ENCODE assay signal across 8 cellular contexts in the genomic region with DNA sequence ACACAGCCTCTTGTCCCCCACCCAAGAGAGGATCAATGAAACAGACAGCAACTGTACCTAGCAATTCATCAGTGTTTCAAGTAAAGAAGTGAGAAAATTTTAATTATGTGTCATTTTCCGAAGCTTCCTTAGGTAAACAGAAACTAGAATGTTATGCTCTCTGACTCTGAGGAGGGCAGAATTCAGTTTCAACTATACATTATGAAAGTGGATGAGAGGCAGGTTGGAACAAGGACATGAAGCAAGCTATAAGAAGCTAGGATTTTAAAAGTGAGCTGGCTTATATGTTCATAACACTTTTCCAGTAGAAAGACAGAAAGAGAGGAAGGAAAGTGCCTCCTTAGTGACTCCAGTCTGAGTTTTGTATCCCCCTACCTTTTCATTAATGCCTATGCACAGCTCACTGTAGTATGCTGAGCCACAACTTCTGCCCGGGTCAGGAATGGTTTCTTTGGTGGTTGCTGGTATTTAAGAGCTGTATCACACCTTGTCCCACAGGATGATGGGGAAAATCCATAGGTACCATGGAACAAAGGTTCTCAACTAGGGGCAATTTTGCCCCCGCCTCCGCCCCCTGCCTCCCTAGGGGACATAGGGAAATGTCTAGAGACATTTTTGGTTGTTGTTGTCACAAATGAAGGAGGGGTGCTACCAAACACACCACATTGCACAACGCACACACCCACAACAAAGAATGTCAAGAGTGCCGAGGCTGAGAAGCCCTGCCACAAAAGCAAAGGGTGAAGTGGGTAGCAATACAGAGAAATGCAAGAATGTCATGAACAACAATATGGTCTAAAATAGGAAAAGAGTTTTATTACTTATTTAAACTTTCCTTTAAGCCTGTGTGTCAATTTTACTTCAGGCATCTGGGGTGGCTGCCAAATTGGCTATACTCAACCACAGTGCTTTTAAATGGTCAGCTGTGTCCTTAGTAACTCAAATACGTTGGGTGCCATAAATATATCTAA.
DNase-seq lines count a peak whose midpoint lies in the region; ATAC-seq and TF ChIP-seq lines count a peak whose summit lies in the region.

No MANE protein-coding gene starts in this region.

- H3K9me3 Mint-ChIP-seq in activated B cell treated with CpG ODN at 0.5 μM for 24 hours (no peaks in the 10 kb centered on the region), osteocyte (ENCODE audit: unreplicated experiment) (no peaks in the 10 kb centered on the region)

- H3K36me3 Mint-ChIP-seq in activated B cell treated with CpG ODN at 0.5 μM for 24 hours (ENCODE audit: low read depth), result peaks cover 9% of the 10 kb centered on the region
- H3K36me3 Mint-ChIP-seq in osteocyte (ENCODE audit: unreplicated experiment), result peaks cover 8% of the 10 kb centered on the region

- H3K27ac ChIP-seq in adrenal gland, result no peak overlapping the region
- no peak overlapping the region for H3K27ac ChIP-seq in smooth muscle cell (ENCODE audit: low read depth)

- H3K27ac Mint-ChIP-seq in activated B cell treated with CpG ODN at 0.5 μM for 24 hours, result peak overlapping the region; percentile 78
- peak overlapping the region; percentile 52 for H3K27ac Mint-ChIP-seq in osteocyte (ENCODE audit: unreplicated experiment)

- no peak overlapping the region for H3K9ac ChIP-seq in smooth muscle cell (ENCODE audit: low read depth)

- H3K79me2 ChIP-seq in smooth muscle cell (ENCODE audit: low read depth), result no peaks in the 10 kb centered on the region

- no peak for DNase-seq in activated B cell treated with CpG ODN at 0.5 μM for 24 hours
- DNase-seq in osteocyte (ENCODE audit: extremely low spot score, unreplicated experiment), result no peak
- no peak for DNase-seq in NOMO-1 treated with DMSO at 0.1 percent for 48 hours (lab: John Stamatoyannopoulos, UW; ENCODE audit: unreplicated experiment)
- DNase-seq in adrenal gland, result no peak
- no peak for DNase-seq in smooth muscle cell (lab: John Stamatoyannopoulos, UW; ENCODE audit: unreplicated experiment)
- DNase-seq in NCI-H345 treated with DMSO at 0.1 percent for 48 hours (lab: John Stamatoyannopoulos, UW; ENCODE audit: unreplicated experiment), result no peak

- H3K9me3 ChIP-seq in adrenal gland (replicated peaks in 1 of 3) (no peaks in the 10 kb centered on the region), smooth muscle cell (replicated peaks; ENCODE audit: low read depth) (no peaks in the 10 kb centered on the region)

- H3K27me3 Mint-ChIP-seq in activated B cell treated with CpG ODN at 0.5 μM for 24 hours (no peaks in the 10 kb centered on the region), osteocyte (ENCODE audit: unreplicated experiment) (no peaks in the 10 kb centered on the region)

- no peaks in the 10 kb centered on the region for H4K20me1 ChIP-seq in smooth muscle cell (ENCODE audit: low read depth)

- H3K36me3 ChIP-seq in adrenal gland (replicated peaks in 1 of 2) (no peaks in the 10 kb centered on the region), smooth muscle cell (ENCODE audit: low read depth) (no peaks in the 10 kb centered on the region)

- TF ChIP-seq CTCF in activated B cell treated with CpG ODN at 0.5 μM for 24 hours (IDR thresholded peaks at IDR 0.05) (no peak), osteocyte (IDR thresholded peaks at IDR 0.05) (no peak), adrenal gland (IDR thresholded peaks at IDR 0.05) (no peak), smooth muscle cell (IDR thresholded peaks at IDR 0.05; ENCODE audit: borderline replicate concordance, insufficient read depth, poor library complexity, severe bottlenecking) (no peak)

- TF ChIP-seq POLR2A in adrenal gland (IDR thresholded peaks at IDR 0.05), result no peak

- no peak overlapping the region for H2AFZ ChIP-seq in smooth muscle cell (ENCODE audit: low read depth)

- no peaks in the 10 kb centered on the region for H3F3A ChIP-seq in smooth muscle cell (ENCODE audit: low read depth)

- H3K27me3 ChIP-seq in adrenal gland (no peaks in the 10 kb centered on the region), smooth muscle cell (ENCODE audit: low read depth) (no peaks in the 10 kb centered on the region)

- no peak overlapping the region for H3K4me2 ChIP-seq in smooth muscle cell

- POLR2A ChIA-PET in activated B cell treated with CpG ODN at 0.5 μM for 24 hours (lab: Charles Lee), result interaction anchor here (1.2 to 1.9 kb wide), 2 partner anchors 15 to 21 kb away, joined by 3 to 5 read pairs; no protein-coding TSS in a partner anchor

- H3K4me1 ChIP-seq in adrenal gland (replicated peaks in 1 of 2), result peaks cover 10 to 15% of the 10 kb centered on the region in 2 donors
- H3K4me1 ChIP-seq in smooth muscle cell (ENCODE audit: low read depth), result no peaks in the 10 kb centered on the region

- intact Hi-C loops in activated B cell treated with CpG ODN at 0.5 μM for 24 hours (cut with micrococcal nuclease) (no loop called here), adrenal gland (cut with DNase I) (no loop called here)

- H3K4me3 Mint-ChIP-seq in activated B cell treated with CpG ODN at 0.5 μM for 24 hours, result peak overlapping the region; percentile 40
- H3K4me3 Mint-ChIP-seq in osteocyte (ENCODE audit: unreplicated experiment), result no peak overlapping the region

- H3K4me1 Mint-ChIP-seq in activated B cell treated with CpG ODN at 0.5 μM for 24 hours (peaks cover 21% of the 10 kb centered on the region), osteocyte (ENCODE audit: unreplicated experiment) (peaks cover 44% of the 10 kb centered on the region)

- no peak overlapping the region for H3K4me3 ChIP-seq in adrenal gland
- H3K4me3 ChIP-seq in smooth muscle cell, result no peak overlapping the region

- 80 to 90% (median 87%) methylated on average over 7 of the region's 7 CpGs for WGBS in adrenal gland, 4 donors
- 91% methylated on average over 7 of the region's 7 CpGs for WGBS in smooth muscle cell (ENCODE audit: low lambda C conversion rate)

- CTCF ChIA-PET in activated B cell treated with CpG ODN at 0.5 μM for 24 hours (lab: Charles Lee), result no interaction called here

- ATAC-seq in GM18861 (IDR thresholded peaks at IDR 0.05; ENCODE audit: unreplicated experiment), result peak; percentile 71
- ATAC-seq in HG02763 (IDR thresholded peaks at IDR 0.05; ENCODE audit: unreplicated experiment), result peak; percentile 78
- ATAC-seq in activated B cell treated with CpG ODN at 0.5 μM for 24 hours (ENCODE audit: low read depth), result peak; percentile 67
